Comparison of ENCODE assay signal across 32 cellular contexts in genomic region chr2:151869296-151869695, GRCh38.
"Had no signal": no experiment of that assay in that cellular context is flagged by ENCODE, and none has a peak within 500 bp of the region (broad histone marks: within the 10 kb centered on the region; RNA-seq: fewer than 3 reads in every experiment).

No MANE protein-coding gene starts in this region.

- H3K9me3 Mint-ChIP-seq: activated CD4-positive, alpha-beta memory T cell treated with anti-CD3 and anti-CD28 coated beads for 36 hours; activated CD4-positive, alpha-beta T cell treated with anti-CD3 and anti-CD28 coated beads, Interleukin-2, amount 10 ng/mL, durations not matched to agents 24 days and 14 days; activated naive CD4-positive, alpha-beta T cell treated with anti-CD3 and anti-CD28 coated beads for 36 hours; activated naive CD8-positive, alpha-beta T cell treated with anti-CD3 and anti-CD28 coated beads, Interleukin-2, amount 10 ng/mL, durations not matched to agents 7 days and 5 days; activated T-helper 1 cell treated with anti-CD3 and anti-CD28 coated beads, Interleukin-12 subunit alpha, Interleukin-12 subunit beta, Interleukin-2, Interleukin-4 antibody, amounts not matched to agents 30 ng/mL and 10 ng/mL and 1 ng/mL, durations not matched to agents 14 hours and 24 hours and 36 hours; dendritic cell treated with granulocyte-macrophage colony-stimulating factor and Interleukin-4, amounts not matched to agents 40 ng/mL and 50 ng/mL, for 4 days; endodermal cell; natural killer cell treated with Interleukin-12 subunit alpha and Interleukin-12 subunit beta and Interleukin-15 and Interleukin-18, amount 100 ng/mL, for 72 hours had no signal

- H3K27me3 Mint-ChIP-seq: dendritic cell treated with granulocyte-macrophage colony-stimulating factor and Interleukin-4, amounts not matched to agents 40 ng/mL and 50 ng/mL, for 4 days; progenitor cell of endocrine pancreas had no signal

- H3K36me3 ChIP-seq: brain microvascular endothelial cell, esophagus muscularis mucosa, heart right ventricle, left lung, lower lobe of right lung, neutrophil, transverse colon had no signal

- H3K4me3 ChIP-seq: esophagus muscularis mucosa, heart right ventricle, left lung, lower lobe of right lung, mucosa of descending colon, skin epidermis, testis, transverse colon had no signal

- ATAC-seq: activated CD4-positive, CD25-positive, alpha-beta regulatory T cell treated with anti-CD3 and anti-CD28 coated beads, Interleukin-2, amount 50 U/mL, for 24 hours; foreskin keratinocyte; heart right ventricle; left lung; lower lobe of right lung; mucosa of descending colon; natural killer cell treated with Interleukin-12 subunit alpha and Interleukin-12 subunit beta and Interleukin-15 and Interleukin-18, amount 100 ng/mL, for 72 hours; sciatic nerve; stimulated activated naive CD8-positive, alpha-beta T cell treated with anti-CD3 and anti-CD28 coated beads, Interleukin-15, Interleukin-2, amounts not matched to agents 100 U/mL and 50 U/mL, for 24 hours had no signal

- H3K4me1 Mint-ChIP-seq: activated CD4-positive, alpha-beta T cell treated with anti-CD3 and anti-CD28 coated beads, Interleukin-2, amount 10 ng/mL, durations not matched to agents 24 days and 14 days; activated naive CD8-positive, alpha-beta T cell treated with anti-CD3 and anti-CD28 coated beads, Interleukin-2, amount 10 ng/mL, durations not matched to agents 7 days and 5 days had no signal

- H3K27me3 ChIP-seq: brain microvascular endothelial cell, esophagus muscularis mucosa, heart right ventricle, left lung, neutrophil, testis had no signal

- H3K4me1 ChIP-seq: esophagus muscularis mucosa, foreskin keratinocyte, heart right ventricle, left lung, lower lobe of right lung, testis, transverse colon had no signal

- DNase-seq: activated CD4-positive, alpha-beta memory T cell treated with anti-CD3 and anti-CD28 coated beads for 36 hours; activated CD4-positive, alpha-beta T cell treated with anti-CD3 and anti-CD28 coated beads, Interleukin-2, amount 10 ng/mL, durations not matched to agents 24 days and 14 days; activated CD8-positive, alpha-beta memory T cell treated with anti-CD3 and anti-CD28 coated beads, Interleukin-2, amount 50 U/mL, for 4 hours; activated effector memory CD4-positive, alpha-beta T cell treated with anti-CD3 and anti-CD28 coated beads, Interleukin-2, amount 50 U/mL, for 16 hours; activated naive CD4-positive, alpha-beta T cell treated with anti-CD3 and anti-CD28 coated beads for 36 hours; activated naive CD8-positive, alpha-beta T cell treated with anti-CD3 and anti-CD28 coated beads, Interleukin-2, amount 10 ng/mL, durations not matched to agents 7 days and 5 days; activated T-cell treated with anti-CD3 and anti-CD28 coated beads, Interleukin-2, amount 50 U/mL, for 1 hour; brain microvascular endothelial cell; endodermal cell; foreskin keratinocyte; heart right ventricle; left lung; lower lobe of right lung; mesendoderm; mucosa of descending colon; retina; stimulated activated CD4-positive, alpha-beta T cell treated with anti-CD3 and anti-CD28 coated beads, Interleukin-12 subunit alpha, Interleukin-12 subunit beta, amount 100 ng/mL, for 4 hours; stimulated activated CD4-positive, alpha-beta T cell treated with anti-CD3 and anti-CD28 coated beads, Interleukin-4, amount 100 ng/mL, for 1 hour; stimulated activated naive CD8-positive, alpha-beta T cell treated with anti-CD3 and anti-CD28 coated beads, Interleukin-15, Interleukin-2, amounts not matched to agents 100 U/mL and 50 U/mL, for 24 hours; testis; transverse colon had no signal

- FAIRE-seq: astrocyte, islet of Langerhans had no signal

- H3K27ac ChIP-seq: brain microvascular endothelial cell, esophagus muscularis mucosa, foreskin keratinocyte, heart right ventricle, left lung, lower lobe of right lung, neutrophil, skin epidermis, testis, transverse colon had no signal

- H3K27ac Mint-ChIP-seq: activated CD4-positive, alpha-beta memory T cell treated with anti-CD3 and anti-CD28 coated beads for 36 hours; activated CD4-positive, alpha-beta T cell treated with anti-CD3 and anti-CD28 coated beads, Interleukin-2, amount 10 ng/mL, durations not matched to agents 24 days and 14 days; activated naive CD4-positive, alpha-beta T cell treated with anti-CD3 and anti-CD28 coated beads for 36 hours; activated naive CD8-positive, alpha-beta T cell treated with anti-CD3 and anti-CD28 coated beads, Interleukin-2, amount 10 ng/mL, durations not matched to agents 7 days and 5 days; activated T-helper 1 cell treated with anti-CD3 and anti-CD28 coated beads, Interleukin-12 subunit alpha, Interleukin-12 subunit beta, Interleukin-2, Interleukin-4 antibody, amounts not matched to agents 30 ng/mL and 10 ng/mL and 1 ng/mL, durations not matched to agents 14 hours and 24 hours and 36 hours; dendritic cell treated with granulocyte-macrophage colony-stimulating factor and Interleukin-4, amounts not matched to agents 40 ng/mL and 50 ng/mL, for 4 days; endodermal cell; natural killer cell treated with Interleukin-12 subunit alpha and Interleukin-12 subunit beta and Interleukin-15 and Interleukin-18, amount 100 ng/mL, for 72 hours; progenitor cell of endocrine pancreas had no signal

- H3K4me3 Mint-ChIP-seq: activated CD4-positive, alpha-beta memory T cell treated with anti-CD3 and anti-CD28 coated beads for 36 hours; activated CD4-positive, alpha-beta T cell treated with anti-CD3 and anti-CD28 coated beads, Interleukin-2, amount 10 ng/mL, durations not matched to agents 24 days and 14 days; activated naive CD4-positive, alpha-beta T cell treated with anti-CD3 and anti-CD28 coated beads for 36 hours; activated naive CD8-positive, alpha-beta T cell treated with anti-CD3 and anti-CD28 coated beads, Interleukin-2, amount 10 ng/mL, durations not matched to agents 7 days and 5 days; activated T-helper 1 cell treated with anti-CD3 and anti-CD28 coated beads, Interleukin-12 subunit alpha, Interleukin-12 subunit beta, Interleukin-2, Interleukin-4 antibody, amounts not matched to agents 30 ng/mL and 10 ng/mL and 1 ng/mL, durations not matched to agents 14 hours and 24 hours and 36 hours; dendritic cell treated with granulocyte-macrophage colony-stimulating factor and Interleukin-4, amounts not matched to agents 40 ng/mL and 50 ng/mL, for 4 days; endodermal cell; natural killer cell treated with Interleukin-12 subunit alpha and Interleukin-12 subunit beta and Interleukin-15 and Interleukin-18, amount 100 ng/mL, for 72 hours had no signal

- H3K36me3 Mint-ChIP-seq: activated CD4-positive, alpha-beta memory T cell treated with anti-CD3 and anti-CD28 coated beads for 36 hours; activated naive CD8-positive, alpha-beta T cell treated with anti-CD3 and anti-CD28 coated beads, Interleukin-2, amount 10 ng/mL, durations not matched to agents 7 days and 5 days; natural killer cell treated with Interleukin-12 subunit alpha and Interleukin-12 subunit beta and Interleukin-15 and Interleukin-18, amount 100 ng/mL, for 72 hours had no signal
